In the genomic region with DNA sequence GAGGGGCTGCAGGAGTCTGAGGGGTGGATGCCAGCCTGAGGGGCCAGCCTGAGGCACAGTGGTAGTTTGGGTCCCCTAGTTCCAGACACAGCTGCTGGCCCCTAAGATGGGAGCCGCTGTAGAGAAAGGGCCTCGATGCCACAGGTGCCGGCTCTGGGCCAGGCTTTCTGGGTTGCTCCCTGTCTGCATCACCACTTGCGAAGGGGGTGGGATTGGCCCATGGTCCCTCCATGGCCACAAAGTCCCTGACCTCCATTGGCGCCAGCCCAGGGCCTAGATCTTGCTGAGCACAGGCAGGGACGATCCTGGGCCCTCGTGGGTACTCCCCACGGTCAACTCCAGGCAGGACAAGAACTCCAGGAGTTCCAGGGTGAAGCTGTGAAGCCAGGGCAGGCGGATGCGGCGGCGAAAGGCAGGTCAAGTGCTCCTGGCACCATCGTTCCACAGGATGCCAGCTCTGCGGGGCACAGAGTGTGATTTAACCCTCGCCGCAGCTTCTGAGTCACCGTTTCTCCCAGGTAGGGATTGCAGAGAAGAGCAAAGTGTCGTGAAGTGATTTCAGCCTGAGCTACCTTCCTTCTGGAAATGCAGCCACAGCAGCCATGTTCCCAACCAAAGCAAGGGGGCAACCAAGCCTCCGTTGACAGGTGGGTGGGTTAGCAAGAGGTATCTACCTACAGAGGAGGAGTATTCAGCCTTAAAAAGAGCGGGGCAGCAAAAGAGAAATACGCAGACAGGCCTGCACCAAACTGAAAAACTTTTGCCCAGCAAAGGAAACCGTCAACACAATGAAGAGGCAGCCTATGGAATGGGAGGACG, we compare ENCODE assay signal across 16 cellular contexts. TPM values are rescaled to one million over a fixed set of nuclear protein-coding genes. Genes with fewer than 3 reads are reported as not detected.
DNase-seq lines count a peak whose midpoint lies in the region; FAIRE-seq and TF ChIP-seq lines count a peak whose summit lies in the region.
"Had no signal": no experiment of that assay in that cellular context is flagged by ENCODE, and none has a peak within 500 bp of the region (broad histone marks: within the 10 kb centered on the region; RNA-seq: fewer than 3 reads in every experiment).

No MANE protein-coding gene starts in this region.

- H3K9me3 ChIP-seq in endodermal cell (ENCODE audit: control insufficient read depth, low read length): no peaks in the 10 kb centered on the region
- H3K9me3 ChIP-seq: adrenal gland, colonic mucosa, tibial artery had no signal

- H3K36me3 ChIP-seq in H7 (replicated peaks; ENCODE audit: control insufficient read depth, insufficient read depth, low read length): no peaks in the 10 kb centered on the region
- H3K36me3 ChIP-seq in endodermal cell (ENCODE audit: control insufficient read depth, insufficient read depth, low read length): no peaks in the 10 kb centered on the region
- H3K36me3 ChIP-seq: adrenal gland, colonic mucosa, tibial artery had no signal

- 94 to 95% methylated on average over 18 to 23 of the region's 23 CpGs for WGBS in endodermal cell (ENCODE audit: insufficient coverage in 1 of 2, insufficient read length in 1 of 2), 2 experiments

- H3K4me3 ChIP-seq in H7 (ENCODE audit: insufficient read depth, low read depth, low read length): no peak overlapping the region
- no peak overlapping the region for H3K4me3 ChIP-seq in endodermal cell (ENCODE audit: low read length)
- H3K4me3 ChIP-seq: adrenal gland, colonic mucosa, tibial artery had no signal

- peaks cover 29% of the 10 kb centered on the region for H3K27me3 Mint-ChIP-seq in endodermal cell (ENCODE audit: insufficient read depth)
- no peaks in the 10 kb centered on the region for H3K27me3 Mint-ChIP-seq in osteocyte (ENCODE audit: unreplicated experiment)
- H3K27me3 Mint-ChIP-seq: activated CD4-positive, alpha-beta T cell treated with anti-CD3 and anti-CD28 coated beads, Interleukin-2, amount 10 ng/mL, durations not matched to agents 24 days and 14 days had no signal

- H3K27ac Mint-ChIP-seq in endodermal cell (no peak overlapping the region), osteocyte (ENCODE audit: unreplicated experiment) (peak overlapping the region; percentile 99)
- H3K27ac Mint-ChIP-seq: T-cell had no signal

- no peak for FAIRE-seq in GM12892 (lab: Jason Lieb, UNC)

- H3K4me3 Mint-ChIP-seq in endodermal cell: no peak overlapping the region
- no peak overlapping the region for H3K4me3 Mint-ChIP-seq in osteocyte (ENCODE audit: unreplicated experiment)
- H3K4me3 Mint-ChIP-seq: activated CD4-positive, alpha-beta T cell treated with anti-CD3 and anti-CD28 coated beads, Interleukin-2, amount 10 ng/mL, durations not matched to agents 24 days and 14 days; naive thymus-derived CD4-positive, alpha-beta T cell; T-cell had no signal

- H3K36me3 Mint-ChIP-seq in endodermal cell (ENCODE audit: low read depth) (no peaks in the 10 kb centered on the region), osteocyte (ENCODE audit: unreplicated experiment) (peaks cover 31% of the 10 kb centered on the region)
- H3K36me3 Mint-ChIP-seq: T-cell had no signal

- H3K9ac ChIP-seq in endodermal cell (ENCODE audit: extremely low read depth, low read length, poor library complexity, severe bottlenecking): no peak overlapping the region

- H3K27me3 ChIP-seq in H7 (ENCODE audit: control insufficient read depth, insufficient read depth, low read length) (no peaks in the 10 kb centered on the region), endodermal cell (ENCODE audit: control insufficient read depth, insufficient read depth, low read length, poor library complexity, severe bottlenecking) (peaks cover 17% of the 10 kb centered on the region)
- H3K27me3 ChIP-seq: adrenal gland had no signal

- no peaks in the 10 kb centered on the region for H3K4me1 ChIP-seq in endodermal cell (ENCODE audit: control insufficient read depth, insufficient read depth, low read length)
- H3K4me1 ChIP-seq: colonic mucosa had no signal

- H3K4me1 Mint-ChIP-seq in endodermal cell (peaks cover 3% of the 10 kb centered on the region), osteocyte (ENCODE audit: unreplicated experiment) (peaks cover 40% of the 10 kb centered on the region)

- no peak overlapping the region for H3K27ac ChIP-seq in endodermal cell (ENCODE audit: low read depth, low read length)
- H3K27ac ChIP-seq: 22Rv1, tibial artery had no signal

- H3K9me3 Mint-ChIP-seq in endodermal cell (no peaks in the 10 kb centered on the region), osteocyte (ENCODE audit: unreplicated experiment) (no peaks in the 10 kb centered on the region)
- H3K9me3 Mint-ChIP-seq: activated CD4-positive, alpha-beta T cell treated with anti-CD3 and anti-CD28 coated beads, Interleukin-2, amount 10 ng/mL, durations not matched to agents 24 days and 14 days; T-cell had no signal

- peak; percentile 37 for DNase-seq in DMS153 (lab: John Stamatoyannopoulos, UW)
- DNase-seq in DMS153 treated with DMSO at 0.1 percent for 48 hours (lab: John Stamatoyannopoulos, UW; ENCODE audit: unreplicated experiment): no peak
- DNase-seq in H7: peak; percentile 44
- peak; percentile 36 for DNase-seq in endodermal cell
- DNase-seq in osteocyte (ENCODE audit: extremely low spot score, unreplicated experiment): peak; percentile 80
- DNase-seq in NCI-H524 (lab: John Stamatoyannopoulos, UW): no peak
- no peak for DNase-seq in GM12892 (ENCODE audit: insufficient read length)
- DNase-seq in ecto neural progenitor cell (ENCODE audit: low spot score): no peak
- DNase-seq: activated CD4-positive, alpha-beta T cell treated with anti-CD3 and anti-CD28 coated beads, Interleukin-2, amount 10 ng/mL, durations not matched to agents 24 days and 14 days; colonic mucosa; Karpas-422; naive thymus-derived CD4-positive, alpha-beta T cell had no signal

- TF ChIP-seq POLR2A in GM12892 (IDR thresholded peaks at IDR 0.05; ENCODE audit: low read depth, low read length): no peak

- TF ChIP-seq CTCF in endodermal cell (conservative IDR thresholded peaks at IDR 0.05) (no peak), osteocyte (IDR thresholded peaks at IDR 0.05) (no peak)

RNA-seq across cellular contexts. Expression of a gene that starts 41.6 kb away (rescaled TPM):
- 20.5 and 24.1 TPM in 2 replicates for total RNA-seq in H7 (2014; rRNA removed; shearing (Covaris generic))
- total RNA-seq in endodermal cell (10 to 100 TPM; 38.6 to 53.7 TPM), osteocyte (70.0 and 81.4 TPM in 2 replicates)
- polyA plus RNA-seq in endodermal cell (2013, experiment 1 of 2): 41.4 TPM
- polyA plus RNA-seq in endodermal cell (2013, experiment 2 of 2): 38.3 TPM
- polyA plus RNA-seq in GM12892 (2012; ENCODE audit: missing spikeins): 27.5 TPM

Comparison
In these comparisons a context has a peak if more than half of its experiments do, and no peak if none do; other contexts are left out.
1. DNase-seq: peak in DMS153 (single experiment), H7 (single experiment), endodermal cell (single experiment) and osteocyte (single experiment); none in DMS153 treated with DMSO at 0.1 percent for 48 hours (single experiment), NCI-H524 (0 of 2), GM12892 (single experiment) and ecto neural progenitor cell (single experiment).